In genomic region chr22:43315687-43316217, GRCh38 we compare ENCODE assay signal across 27 cellular contexts. TPM values are rescaled to one million over a fixed set of nuclear protein-coding genes. Genes with fewer than 3 reads are reported as not detected.
DNase-seq lines count a peak whose midpoint lies in the region; ATAC-seq, FAIRE-seq and TF ChIP-seq lines count a peak whose summit lies in the region.
"Had no signal": no experiment of that assay in that cellular context is flagged by ENCODE, and none has a peak within 500 bp of the region (broad histone marks: within the 10 kb centered on the region; RNA-seq: fewer than 3 reads in every experiment).

No MANE protein-coding gene starts in this region.

- CTCF ChIA-PET in HepG2 (lab: Yijun Ruan, JAX; ENCODE audit: low intra/inter-chr PET ratio, low total read pairs): no interaction called here

- peaks cover 4% of the 10 kb centered on the region for H3K9me3 Mint-ChIP-seq in glutamatergic neuron (ENCODE audit: unreplicated experiment)
- H3K9me3 Mint-ChIP-seq: CD8-positive, alpha-beta T cell; HFFc6 had no signal

- no TSS peak for BruUV-seq in HepG2 (replicated peaks; lab: Mats Ljungman, UMichigan)

- H3K9me3 ChIP-seq in HepG2 (ENCODE audit: low read length): no peaks in the 10 kb centered on the region
- no peaks in the 10 kb centered on the region for H3K9me3 ChIP-seq in right lobe of liver
- H3K9me3 ChIP-seq: SJSA1 had no signal

- no peak overlapping the region for H2AFZ ChIP-seq in HepG2 (ENCODE audit: low read length)

- H3K4me3 Mint-ChIP-seq in glutamatergic neuron (ENCODE audit: unreplicated experiment): no peak overlapping the region
- H3K4me3 Mint-ChIP-seq: CD8-positive, alpha-beta T cell; HFFc6 had no signal

- H3K4me1 Mint-ChIP-seq in glutamatergic neuron (ENCODE audit: low read depth, unreplicated experiment): peaks cover 24% of the 10 kb centered on the region

- H3K36me3 Mint-ChIP-seq in glutamatergic neuron (ENCODE audit: unreplicated experiment): no peaks in the 10 kb centered on the region
- H3K36me3 Mint-ChIP-seq: CD8-positive, alpha-beta T cell had no signal

- H3K36me3 ChIP-seq in HepG2 (replicated peaks in 1 of 2; ENCODE audit: control insufficient read depth in 1 of 2, insufficient read depth in 2 of 2, low read length in 2 of 2) (no peaks in the 10 kb centered on the region), right lobe of liver (no peaks in the 10 kb centered on the region)
- H3K36me3 ChIP-seq: SJSA1 had no signal

- H3K4me3 ChIP-seq in HepG2 (replicated peaks in 1 of 3; ENCODE audit: insufficient read depth in 1 of 3, low read depth in 2 of 3, low read length in 3 of 3) (no peak overlapping the region), right lobe of liver (no peak overlapping the region)
- H3K4me3 ChIP-seq: SJSA1 had no signal

- in situ Hi-C loops in HepG2 (cut with HindIII; ENCODE audit: extremely low pct_ligation_motif_present, low pct_unique_long_range_greater_than_20kb): no loop called here

- intact Hi-C loops in HepG2 (cut with micrococcal nuclease; ENCODE audit: unreplicated experiment): no loop called here
- intact Hi-C loops in right lobe of liver (cut with DNase I): no loop called here

- WGBS in HepG2 (ENCODE audit: low lambda C conversion rate): 10% methylated on average over 9 of the region's 9 CpGs
- WGBS in right lobe of liver (ENCODE audit: insufficient coverage, low coverage, low lambda C conversion rate, missing lambda C conversion rate): 73% methylated on average over 5 of the region's 9 CpGs

- H3K27me3 ChIP-seq in HepG2 (ENCODE audit: control insufficient read depth in 1 of 2, insufficient read depth in 2 of 2, low read length in 2 of 2) (peaks cover 1 to 46% of the 10 kb centered on the region in 2 experiments; a peak in 3 of 5 replicates), right lobe of liver (no peaks in the 10 kb centered on the region)
- H3K27me3 ChIP-seq: SJSA1 had no signal

- FAIRE-seq in HepG2 (lab: Jason Lieb, UNC): no peak
- FAIRE-seq: GM19239, H54, RCC 7860 had no signal

- H3K9ac ChIP-seq in HepG2 (ENCODE audit: insufficient read depth, low read depth, low read length): no peak overlapping the region

- no peaks in the 10 kb centered on the region for H3K79me2 ChIP-seq in HepG2 (ENCODE audit: insufficient read depth, low read length)

- peaks cover 6% of the 10 kb centered on the region; the same call in 1 of the 2 replicates for H3K4me1 ChIP-seq in HepG2 (ENCODE audit: insufficient read depth, low read length)
- H3K4me1 ChIP-seq in right lobe of liver: no peaks in the 10 kb centered on the region

- TF ChIP-seq CTCF in HepG2 (CRISPR knock-in tag; IDR thresholded peaks at IDR 0.05) (no peak), right lobe of liver (IDR thresholded peaks at IDR 0.05) (no peak), glutamatergic neuron (IDR thresholded peaks at IDR 0.05; ENCODE audit: partially characterized antibody, unreplicated experiment) (no peak)

- TF ChIP-seq EP300 in HepG2 (IDR thresholded peaks at IDR 0.05; ENCODE audit: low read depth in 2 of 2, low read length in 2 of 2) (no peak), HepG2 (CRISPR knock-in tag; IDR thresholded peaks at IDR 0.05; ENCODE audit: borderline replicate concordance) (no peak)

- POLR2A ChIA-PET in HepG2 (lab: Yijun Ruan, JAX): no interaction called here

- TF ChIP-seq RAD21 in HepG2 (CRISPR knock-in tag; IDR thresholded peaks at IDR 0.05): no peak

- no peak overlapping the region for H3K27ac Mint-ChIP-seq in glutamatergic neuron (ENCODE audit: unreplicated experiment)
- H3K27ac Mint-ChIP-seq: CD8-positive, alpha-beta T cell; HFFc6 had no signal

- ATAC-seq in HepG2: no peak
- no peak for ATAC-seq in right lobe of liver
- ATAC-seq: CD8-positive, alpha-beta T cell had no signal

- no peak overlapping the region for H3K4me2 ChIP-seq in HepG2 (ENCODE audit: low read depth, low read length)

- DNase-seq in NCI-H146 (lab: John Stamatoyannopoulos, UW): peak; percentile 29
- no peak for DNase-seq in NCI-H146 treated with DMSO at 0.1 percent for 48 hours (lab: John Stamatoyannopoulos, UW; ENCODE audit: unreplicated experiment)
- DNase-seq in HepG2 (ENCODE audit: low spot score): no peak
- no peak for DNase-seq in right lobe of liver
- DNase-seq in NCI-H69 (lab: John Stamatoyannopoulos, UW): peak; percentile 78
- DNase-seq in COLO829 (ENCODE audit: low spot score): no peak
- DNase-seq in glomerular visceral epithelial cell (ENCODE audit: extremely low spot score): no peak
- no peak for DNase-seq in glutamatergic neuron
- DNase-seq: 8988T; AML-193; C1 segment of cervical spinal cord; CD8-positive, alpha-beta T cell; EL; GF-D8; HFFc6; Kasumi-1; NCI-H2171; NCI-H446; NCI-H526; OCI-M1; T-helper 1 cell had no signal

- TF ChIP-seq POLR2A in HepG2 (IDR thresholded peaks at IDR 0.05; ENCODE audit: insufficient read depth in 1 of 2, low read depth in 2 of 2, low read length in 2 of 2) (no peak), right lobe of liver (IDR thresholded peaks at IDR 0.05) (no peak)

- no peak overlapping the region for H3K27ac ChIP-seq in HepG2 (ENCODE audit: extremely low read length, insufficient read depth, low read length)
- H3K27ac ChIP-seq in right lobe of liver: no peak overlapping the region
- H3K27ac ChIP-seq: SJSA1 had no signal

- no peaks in the 10 kb centered on the region for H3K27me3 Mint-ChIP-seq in glutamatergic neuron (ENCODE audit: unreplicated experiment)

- H4K20me1 ChIP-seq in HepG2 (ENCODE audit: insufficient read depth, low read length): no peaks in the 10 kb centered on the region

TF ChIP-seq in HepG2, 621 proteins besides CTCF, POLR2A, EP300 and RAD21:
- TF ChIP-seq, protein P1, sequence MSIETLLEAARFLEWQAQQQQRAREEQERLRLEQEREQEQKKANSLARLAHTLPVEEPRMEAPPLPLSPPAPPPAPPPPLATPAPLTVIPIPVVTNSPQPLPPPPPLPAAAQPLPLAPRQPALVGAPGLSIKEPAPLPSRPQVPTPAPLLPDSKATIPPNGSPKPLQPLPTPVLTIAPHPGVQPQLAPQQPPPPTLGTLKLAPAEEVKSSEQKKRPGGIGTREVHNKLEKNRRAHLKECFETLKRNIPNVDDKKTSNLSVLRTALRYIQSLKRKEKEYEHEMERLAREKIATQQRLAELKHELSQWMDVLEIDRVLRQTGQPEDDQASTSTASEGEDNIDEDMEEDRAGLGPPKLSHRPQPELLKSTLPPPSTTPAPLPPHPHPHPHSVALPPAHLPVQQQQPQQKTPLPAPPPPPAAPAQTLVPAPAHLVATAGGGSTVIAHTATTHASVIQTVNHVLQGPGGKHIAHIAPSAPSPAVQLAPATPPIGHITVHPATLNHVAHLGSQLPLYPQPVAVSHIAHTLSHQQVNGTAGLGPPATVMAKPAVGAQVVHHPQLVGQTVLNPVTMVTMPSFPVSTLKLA (IDR thresholded peaks at IDR 0.05): peak; percentile 95
- TF ChIP-seq KDM1A (CRISPR knock-in tag; IDR thresholded peaks at IDR 0.05): no peak

RNA-seq across cellular contexts. Expression of gene SCUBE1, which starts 27.4 kb away (rescaled TPM):
- total RNA-seq in HepG2 (2016; rRNA removed; fragmentation: Illumina TruSeq; extraction: Trizol) (under 0.01 TPM in 1 of 2 replicates, not detected in the other), right lobe of liver (10 to 100 TPM in 1 of 6 experiments, 1 to 10 TPM in 4, under 1 TPM in 1; 0.73 to 11.7 (median 2.7) TPM), glutamatergic neuron (ENCODE audit: unreplicated experiment) (25.8 TPM)
- total RNA-seq in HepG2 (2016; cell fraction: cytosol; rRNA removed; fragmentation: Illumina TruSeq; extraction: Trizol; ENCODE audit: low read depth): not detected in 2 replicates
- under 0.01 and 0.06 TPM in 2 replicates for total RNA-seq in HepG2 (2016; cell fraction: insoluble cytoplasmic fraction; rRNA removed; fragmentation: Illumina TruSeq; extraction: Trizol)
- total RNA-seq in HepG2 (2016; cell fraction: membrane; rRNA removed; fragmentation: Illumina TruSeq; extraction: Trizol): 0.06 TPM in 1 of 2 replicates, not detected in the other
- total RNA-seq in HepG2 (2016; cell fraction: nucleus; rRNA removed; fragmentation: Illumina TruSeq; extraction: Trizol): not detected in 2 replicates
- polyA plus RNA-seq in HepG2 (2011; rRNA removed): 0.04 and 0.05 TPM in 2 replicates
- 0.05 TPM in 1 of 2 replicates, not detected in the other for polyA plus RNA-seq in HepG2 (2011; cell fraction: cytosol; rRNA removed)
- 0.02 and 0.09 TPM in 2 replicates for polyA plus RNA-seq in HepG2 (2011; cell fraction: nucleus; rRNA removed)
- not detected in 2 replicates for polyA plus RNA-seq in HepG2 (2012)
- not detected in 2 replicates for polyA plus RNA-seq in HepG2 (2016; cell fraction: cytosol; fragmentation: Illumina TruSeq; extraction: Trizol; ENCODE audit: low read depth)
- not detected in 2 replicates for polyA plus RNA-seq in HepG2 (2016; cell fraction: insoluble cytoplasmic fraction; fragmentation: Illumina TruSeq; extraction: Trizol; ENCODE audit: low read depth)
- not detected in 2 replicates for polyA plus RNA-seq in HepG2 (2016; cell fraction: membrane; fragmentation: Illumina TruSeq; extraction: Trizol; ENCODE audit: low read depth)
- polyA plus RNA-seq in HepG2 (2016; cell fraction: nucleus; fragmentation: Illumina TruSeq; extraction: Trizol; ENCODE audit: insufficient read depth, low read depth): not detected in 2 replicates
- polyA minus RNA-seq in HepG2 (2011; rRNA and poly(A)+ RNA removed; ENCODE audit: low replicate concordance): not detected in 2 replicates
- not detected in 2 replicates for polyA minus RNA-seq in HepG2 (2011; cell fraction: cytosol; rRNA and poly(A)+ RNA removed)
- polyA minus RNA-seq in HepG2 (2011; cell fraction: nucleus; rRNA and poly(A)+ RNA removed): not detected in 2 replicates
- total RNA-seq: CD8-positive, alpha-beta T cell; HFFc6; MCF 10A; SJSA1 had no signal
- polyA plus RNA-seq: AG04450 had no signal

Comparison
In these comparisons a context has a peak if more than half of its experiments do, and no peak if none do; other contexts are left out.
1. DNase-seq: peak in NCI-H146 (single experiment) and NCI-H69 (single experiment); none in NCI-H146 treated with DMSO at 0.1 percent for 48 hours (single experiment), HepG2 (single experiment), right lobe of liver (0 of 3), COLO829 (single experiment), glomerular visceral epithelial cell (single experiment) and glutamatergic neuron (single experiment).